15 cellular contexts compared by ENCODE assay signal in genomic region chr17:14744716-14745115, GRCh38.
DNase-seq lines count a peak whose midpoint lies in the region; ATAC-seq and TF ChIP-seq lines count a peak whose summit lies in the region.
"Had no signal": no experiment of that assay in that cellular context is flagged by ENCODE, and none has a peak within 500 bp of the region (broad histone marks: within the 10 kb centered on the region; RNA-seq: fewer than 3 reads in every experiment).

No MANE protein-coding gene starts in this region.

- no peak overlapping the region for H4K91ac ChIP-seq in H9 (ENCODE audit: insufficient read length, low read depth, low read length)

- H3K27ac Mint-ChIP-seq in H9: no peak overlapping the region
- H3K27ac Mint-ChIP-seq: activated naive CD4-positive, alpha-beta T cell treated with anti-CD3 and anti-CD28 coated beads, Interleukin-2, amount 50 U/mL, for 72 hours had no signal

- no peak overlapping the region for H4K5ac ChIP-seq in H9 (ENCODE audit: insufficient read length, low read depth, low read length)

- no peak overlapping the region for H4K8ac ChIP-seq in H9 (replicated peaks; ENCODE audit: insufficient read length, low read depth, low read length)

- H3K18ac ChIP-seq in H9 (ENCODE audit: insufficient read length, low read depth, low read length): no peak overlapping the region

- H2BK5ac ChIP-seq in H9 (ENCODE audit: insufficient read length, low read length): no peak overlapping the region

- TF ChIP-seq CTCF in brain microvascular endothelial cell (IDR thresholded peaks at IDR 0.05; ENCODE audit: low read depth, low read length, missing control alignments) (no peak), H9 (conservative IDR thresholded peaks at IDR 0.05) (no peak)

- no peak overlapping the region for H2BK12ac ChIP-seq in H9 (ENCODE audit: insufficient read length, low read depth, low read length)

- no peaks in the 10 kb centered on the region for H3K27me3 ChIP-seq in brain microvascular endothelial cell (replicated peaks)
- no peaks in the 10 kb centered on the region for H3K27me3 ChIP-seq in H9 (ENCODE audit: insufficient read depth, low read length)

- no peak overlapping the region for H3K4me3 ChIP-seq in brain microvascular endothelial cell (ENCODE audit: low read depth, low read length)
- H3K4me3 ChIP-seq: GM12878 had no signal

- no peak overlapping the region for H2BK20ac ChIP-seq in H9 (ENCODE audit: low read depth, low read length, poor library complexity, severe bottlenecking)

- H3K9me3 ChIP-seq in H9 (ENCODE audit: control insufficient read depth, low read depth, low read length): no peaks in the 10 kb centered on the region

- no peak overlapping the region for H3K14ac ChIP-seq in H9 (ENCODE audit: insufficient read depth, low read length)

- no peak overlapping the region for H2BK15ac ChIP-seq in H9 (ENCODE audit: low read depth, low read length)

- no peaks in the 10 kb centered on the region for H3K9me3 Mint-ChIP-seq in H9
- H3K9me3 Mint-ChIP-seq: activated naive CD4-positive, alpha-beta T cell treated with anti-CD3 and anti-CD28 coated beads, Interleukin-2, amount 50 U/mL, for 72 hours had no signal

- H3T11ph ChIP-seq in H9 (ENCODE audit: low read length): no peak overlapping the region

- no peak overlapping the region for H2AK5ac ChIP-seq in H9 (ENCODE audit: insufficient read length, low read length)

- H3K23me2 ChIP-seq in H9 (ENCODE audit: insufficient read length, low read depth, low read length, poor library complexity, severe bottlenecking): no peaks in the 10 kb centered on the region

- H3K79me2 ChIP-seq in H9 (ENCODE audit: insufficient read depth, low read length): no peaks in the 10 kb centered on the region

- H3K36me3 ChIP-seq in brain microvascular endothelial cell (replicated peaks): no peaks in the 10 kb centered on the region

- peak; percentile 50 for DNase-seq in AG08395 (ENCODE audit: low spot score)
- no peak for DNase-seq in brain microvascular endothelial cell
- no peak for DNase-seq in DMS53 (lab: John Stamatoyannopoulos, UW)
- no peak for DNase-seq in sciatic nerve (ENCODE audit: low spot score)
- DNase-seq in left colon: no peak
- no peak for DNase-seq in H9
- DNase-seq: cerebellar nuclear complex, NCI-H1105 treated with DMSO at 0.1 percent for 48 hours, NCI-H526, SHP77 had no signal

- in situ Hi-C loops in brain microvascular endothelial cell (cut with HindIII; ENCODE audit: low pct_ligation_motif_present, low sequenced_read_pairs): no loop called here

- H4K20me1 ChIP-seq in H9 (ENCODE audit: control insufficient read depth, insufficient read depth, insufficient read length): no peaks in the 10 kb centered on the region

- no peak overlapping the region for H3K4me2 ChIP-seq in H9 (ENCODE audit: insufficient read depth, insufficient read length, low read length)

- no peak overlapping the region for H3K56ac ChIP-seq in H9 (ENCODE audit: insufficient read length, low read depth, low read length)

- H3K4me1 Mint-ChIP-seq in H9: peaks cover 16 to 17% of the 10 kb centered on the region in 2 experiments

- no peak overlapping the region for H3K23ac ChIP-seq in H9 (ENCODE audit: insufficient read length, low read depth, low read length)

- intact Hi-C loops in sciatic nerve (cut with DNase I): no loop called here
- intact Hi-C loops in left colon (cut with DNase I, micrococcal nuclease): no loop called here

- H3K4me1 ChIP-seq in H9 (ENCODE audit: insufficient read depth, low read length): no peaks in the 10 kb centered on the region; the same call in 1 of the 2 replicates

- no CpG with 5 or more reads among the region's 2 CpGs for WGBS in H9 (ENCODE audit: extremely low coverage, insufficient read length, low lambda C conversion rate)

- no peak overlapping the region for H2BK120ac ChIP-seq in H9 (ENCODE audit: low read depth, low read length, poor library complexity, severe bottlenecking)

- no peak overlapping the region for H3K4ac ChIP-seq in H9 (ENCODE audit: low read depth, low read length)

- no peak overlapping the region for H3K9ac ChIP-seq in H9 (ENCODE audit: extremely low read depth, insufficient read length, low read length)

- H2AFZ ChIP-seq in H9 (ENCODE audit: low read length): no peak overlapping the region

- H3K4me3 Mint-ChIP-seq in H9: no peak overlapping the region

- no peaks in the 10 kb centered on the region for H3K27me3 Mint-ChIP-seq in H9 (ENCODE audit: low read depth)

- H3K27ac ChIP-seq in brain microvascular endothelial cell (peak overlapping the region; percentile 69), H9 (ENCODE audit: insufficient read length, low read depth, low read length) (no peak overlapping the region)

- no peaks in the 10 kb centered on the region for H3K36me3 Mint-ChIP-seq in H9 (ENCODE audit: insufficient read depth in 1 of 3, low read depth in 3 of 3)
- H3K36me3 Mint-ChIP-seq: activated naive CD4-positive, alpha-beta T cell treated with anti-CD3 and anti-CD28 coated beads, Interleukin-2, amount 50 U/mL, for 72 hours had no signal

- H3K79me1 ChIP-seq in H9 (ENCODE audit: insufficient read depth, low read depth, low read length, poor library complexity, severe bottlenecking): no peaks in the 10 kb centered on the region

- ATAC-seq in GM18909 (IDR thresholded peaks at IDR 0.05; ENCODE audit: poor library complexity, unreplicated experiment) (peak; percentile 52), HG03039 (IDR thresholded peaks at IDR 0.05; ENCODE audit: unreplicated experiment) (peak; percentile 37), sciatic nerve (no peak), left colon (no peak)
- ATAC-seq: esophagus mucosa, GM12878 had no signal

Comparison
In these comparisons a context has a peak if more than half of its experiments do, and no peak if none do; other contexts are left out.
1. ATAC-seq: peak in GM18909 (single experiment) and HG03039 (single experiment); none in sciatic nerve (single experiment) and left colon (single experiment).